Comparison of ENCODE assay signal across 21 cellular contexts in genomic region chr21:45580576-45581321, GRCh38. TPM values are rescaled to one million over a fixed set of nuclear protein-coding genes. Genes with fewer than 3 reads are reported as not detected.
DNase-seq lines count a peak whose midpoint lies in the region; ATAC-seq, FAIRE-seq and TF ChIP-seq lines count a peak whose summit lies in the region.
"Had no signal": no experiment of that assay in that cellular context is flagged by ENCODE, and none has a peak within 500 bp of the region (broad histone marks: within the 10 kb centered on the region; RNA-seq: fewer than 3 reads in every experiment).

No MANE protein-coding gene starts in this region.

- H3K9me2 ChIP-seq in SK-N-SH (no peaks in the 10 kb centered on the region), GM23338 (ENCODE audit: insufficient read depth) (no peaks in the 10 kb centered on the region)

- H3K27me3 ChIP-seq in SK-N-SH (ENCODE audit: insufficient read depth), result no peaks in the 10 kb centered on the region
- H3K27me3 ChIP-seq in GM23338 (ENCODE audit: insufficient read depth), result no peaks in the 10 kb centered on the region
- H3K27me3 ChIP-seq in K562 (ENCODE audit: control insufficient read depth in 2 of 2, insufficient read depth in 2 of 2, low read length in 2 of 2), result peaks cover 37 to 58% of the 10 kb centered on the region in 2 experiments; a peak in 4 of 5 replicates
- no peaks in the 10 kb centered on the region for H3K27me3 ChIP-seq in CD4-positive, alpha-beta T cell (ENCODE audit: control insufficient read depth, insufficient read depth, low read length)
- H3K27me3 ChIP-seq: neural progenitor cell had no signal

- CTCF ChIA-PET in SK-N-SH (lab: Yijun Ruan, JAX) (interaction anchor here (1.2 kb wide), 1 partner anchor 25 kb away, joined by 4 read pairs; no protein-coding TSS in a partner anchor), K562 (lab: Yijun Ruan, JAX; ENCODE audit: low intra/inter-chr PET ratio) (interaction anchor here (0.6 kb wide), 1 partner anchor 29 kb away, joined by 3 read pairs; no protein-coding TSS in a partner anchor)
- CTCF ChIA-PET in CD4-positive, alpha-beta T cell (lab: Charles Lee), result no interaction called here

- peak; percentile 27 for DNase-seq in SK-N-SH
- no peak for DNase-seq in GM23338 (ENCODE audit: low spot score)
- peak in 1 of 4 experiments; percentile 10 for DNase-seq in K562 (ENCODE audit: extremely low read depth in 1 of 4, low spot score in 3 of 4)
- DNase-seq in posterior vena cava (ENCODE audit: low spot score), result peak; percentile 71
- DNase-seq in CD4-positive, alpha-beta T cell, result no peak
- DNase-seq in Kasumi-1 (lab: John Stamatoyannopoulos, UW), result no peak
- DNase-seq: anterior cingulate cortex; cerebellar nuclear complex; DND-41; midbrain; NCI-H1930; NCI-H82; retina; stimulated activated naive CD4-positive, alpha-beta T cell treated with Interleukin-2 at 50 U/mL for 16 hours had no signal

- TF ChIP-seq POLR2A in K562 (conservative IDR thresholded peaks at IDR 0.05), result no peak

- POLR2A ChIA-PET in SK-N-SH (lab: Yijun Ruan, JAX) (no interaction called here), K562 (lab: Yijun Ruan, JAX) (interaction anchor here (0.7 kb wide), 1 partner anchor 190 kb away, joined by 3 read pairs; no protein-coding TSS in a partner anchor)
- POLR2A ChIA-PET in CD4-positive, alpha-beta T cell (lab: Charles Lee), result no interaction called here

- 0 out of 3 replicates have a peak, but pooled peaks cover under 1% of the 10 kb centered on the region for H3K36me3 Mint-ChIP-seq in GM23338 (ENCODE audit: low read depth)
- no peaks in the 10 kb centered on the region for H3K36me3 Mint-ChIP-seq in CD4-positive, alpha-beta T cell (ENCODE audit: low read depth)
- H3K36me3 Mint-ChIP-seq: neural progenitor cell had no signal

- no peak for TF ChIP-seq CTCF in SK-N-SH (IDR thresholded peaks at IDR 0.05)
- TF ChIP-seq CTCF in GM23338 (conservative IDR thresholded peaks at IDR 0.05; ENCODE audit: low read depth in 2 of 2), result no peak
- no peak for TF ChIP-seq CTCF in K562 (IDR thresholded peaks at IDR 0.05 in 2 of 3, conservative IDR thresholded peaks at IDR 0.05 in 1 of 3; ENCODE audit: insufficient read depth in 2 of 3, low read depth in 1 of 3, low read length in 3 of 3)
- TF ChIP-seq CTCF in CD4-positive, alpha-beta T cell (IDR thresholded peaks at IDR 0.05), result no peak

- WGBS in SK-N-SH (ENCODE audit: low lambda C conversion rate), result 50% methylated on average over 10 of the region's 33 CpGs
- 22% methylated on average over 33 of the region's 33 CpGs for WGBS in K562 (ENCODE audit: insufficient coverage, low coverage, missing lambda C conversion rate)

- no peak for TF ChIP-seq RAD21 in SK-N-SH (IDR thresholded peaks at IDR 0.05; ENCODE audit: low read length)
- TF ChIP-seq RAD21 in K562 (CRISPR knock-in tag; conservative IDR thresholded peaks at IDR 0.05 in 1 of 2, IDR thresholded peaks at IDR 0.05 in 1 of 2), result no peak

- no peak overlapping the region for H2AFZ ChIP-seq in SK-N-SH (ENCODE audit: low read depth)
- 0 out of 2 replicates have a peak overlapping the region, but pooled peaks have one; percentile 18 for H2AFZ ChIP-seq in GM23338
- no peak overlapping the region for H2AFZ ChIP-seq in K562 (ENCODE audit: low read depth, low read length)
- H2AFZ ChIP-seq: neural progenitor cell had no signal

- FAIRE-seq in K562 (lab: Jason Lieb, UNC), result no peak
- FAIRE-seq: endometrium, HTR-8/SVneo, RCC 7860 had no signal

- H3K4me3 ChIP-seq in SK-N-SH (ENCODE audit: low read depth in 2 of 2, low read length in 1 of 2), result no peak overlapping the region
- no peak overlapping the region for H3K4me3 ChIP-seq in GM23338
- no peak overlapping the region for H3K4me3 ChIP-seq in K562
- H3K4me3 ChIP-seq: neural progenitor cell had no signal

- H4K20me1 ChIP-seq in SK-N-SH (ENCODE audit: insufficient read depth) (no peaks in the 10 kb centered on the region), GM23338 (replicated peaks; ENCODE audit: insufficient read depth) (no peaks in the 10 kb centered on the region), K562 (replicated peaks; ENCODE audit: control insufficient read depth, insufficient read depth, low read length) (0 out of 2 replicates have a peak, but pooled peaks cover 6% of the 10 kb centered on the region)

- H3K9ac ChIP-seq in SK-N-SH (no peak overlapping the region), K562 (ENCODE audit: insufficient read depth in 1 of 2, low read depth in 2 of 2, low read length in 2 of 2) (peak overlapping the region in 1 of 2 experiments; percentile 33; a peak in 1 of 4 replicates)
- H3K9ac ChIP-seq: neural progenitor cell had no signal

- H3K79me2 ChIP-seq in SK-N-SH (ENCODE audit: insufficient read depth) (no peaks in the 10 kb centered on the region), GM23338 (replicated peaks; ENCODE audit: insufficient read depth) (no peaks in the 10 kb centered on the region), K562 (ENCODE audit: control insufficient read depth, insufficient read depth, low read length) (no peaks in the 10 kb centered on the region)

- peaks cover 35% of the 10 kb centered on the region for H3K9me3 Mint-ChIP-seq in GM23338
- peaks cover 2% of the 10 kb centered on the region for H3K9me3 Mint-ChIP-seq in CD4-positive, alpha-beta T cell

- H3K27me3 Mint-ChIP-seq in GM23338 (ENCODE audit: insufficient read depth, low read depth, poor library complexity), result peaks cover 4% of the 10 kb centered on the region
- no peaks in the 10 kb centered on the region for H3K27me3 Mint-ChIP-seq in CD4-positive, alpha-beta T cell

- no peak for ATAC-seq in SK-N-SH treated with all-trans-retinoic acid at 6 μM for 48 hours
- peak; percentile 56 for ATAC-seq in GM23338
- ATAC-seq in K562, result no peak
- no peak for ATAC-seq in CD4-positive, alpha-beta T cell (ENCODE audit: poor library complexity)
- no peak for ATAC-seq in GM21529 (IDR thresholded peaks at IDR 0.05; ENCODE audit: unreplicated experiment)

- TF ChIP-seq EP300 in SK-N-SH (IDR thresholded peaks at IDR 0.05; ENCODE audit: borderline replicate concordance in 1 of 2, low read depth in 1 of 2, low read length in 1 of 2), result no peak
- no peak for TF ChIP-seq EP300 in K562 (IDR thresholded peaks at IDR 0.05; ENCODE audit: low read length)

- H3K36me3 ChIP-seq in SK-N-SH (replicated peaks in 1 of 2; ENCODE audit: control insufficient read depth in 1 of 2, insufficient read depth in 2 of 2, low read length in 1 of 2) (no peaks in the 10 kb centered on the region), GM23338 (ENCODE audit: insufficient read depth) (no peaks in the 10 kb centered on the region), K562 (ENCODE audit: control insufficient read depth, insufficient read depth, low read length) (no peaks in the 10 kb centered on the region)
- H3K36me3 ChIP-seq: neural progenitor cell had no signal

- no peak overlapping the region for H3K4me2 ChIP-seq in SK-N-SH
- H3K4me2 ChIP-seq in GM23338, result no peak overlapping the region
- no peak overlapping the region for H3K4me2 ChIP-seq in K562 (ENCODE audit: insufficient read depth, low read length)
- H3K4me2 ChIP-seq: neural progenitor cell had no signal

- H3K9me3 ChIP-seq in SK-N-SH (no peaks in the 10 kb centered on the region), K562 (replicated peaks; ENCODE audit: control insufficient read depth, insufficient read depth, low read depth, low read length) (0 out of 2 replicates have a peak, but pooled peaks cover 3% of the 10 kb centered on the region)
- no peaks in the 10 kb centered on the region for H3K9me3 ChIP-seq in CD4-positive, alpha-beta T cell (ENCODE audit: control insufficient read depth, low read length)

- no peaks in the 10 kb centered on the region for H3K9me1 ChIP-seq in K562 (ENCODE audit: control insufficient read depth, insufficient read depth, low read length)

- in situ Hi-C loops in K562 (cut with MboI), result no loop called here

- no peak overlapping the region for H3K4me3 Mint-ChIP-seq in GM23338
- H3K4me3 Mint-ChIP-seq in CD4-positive, alpha-beta T cell, result no peak overlapping the region
- H3K4me3 Mint-ChIP-seq: neural progenitor cell had no signal

- BruUV-seq in K562 (replicated peaks; lab: Mats Ljungman, UMichigan), result no TSS peak

- H3K4me1 Mint-ChIP-seq in GM23338, result 0 out of 3 replicates have a peak, but pooled peaks cover 6% of the 10 kb centered on the region
- no peaks in the 10 kb centered on the region for H3K4me1 Mint-ChIP-seq in CD4-positive, alpha-beta T cell (ENCODE audit: low read depth)

- intact Hi-C loops in K562 (cut with micrococcal nuclease) (no loop called here), posterior vena cava (cut with DNase I) (no loop called here)
- intact Hi-C loops in CD4-positive, alpha-beta T cell (cut with DNase I, micrococcal nuclease), result no loop called here

- H3K4me1 ChIP-seq in SK-N-SH (ENCODE audit: control insufficient read depth in 1 of 2, insufficient read depth in 2 of 2, low read depth in 1 of 2, low read length in 1 of 2) (peaks cover 0 to 29% of the 10 kb centered on the region in 2 experiments; a peak in 1 of 4 replicates), GM23338 (ENCODE audit: insufficient read depth) (no peaks in the 10 kb centered on the region), K562 (replicated peaks in 1 of 2; ENCODE audit: control insufficient read depth in 2 of 2, insufficient read depth in 2 of 2, low read length in 2 of 2) (peaks cover 2 to 22% of the 10 kb centered on the region in 2 experiments; a peak in 1 of 5 replicates)

- H3K27ac Mint-ChIP-seq in GM23338, result no peak overlapping the region
- H3K27ac Mint-ChIP-seq in CD4-positive, alpha-beta T cell, result no peak overlapping the region
- H3K27ac Mint-ChIP-seq: neural progenitor cell had no signal

- H3F3A ChIP-seq in SK-N-SH (replicated peaks; ENCODE audit: insufficient read depth) (no peaks in the 10 kb centered on the region), GM23338 (replicated peaks; ENCODE audit: low read depth) (no peaks in the 10 kb centered on the region)

- H3K27ac ChIP-seq in SK-N-SH (ENCODE audit: low read depth in 2 of 2, low read length in 1 of 2) (no peak overlapping the region), GM23338 (ENCODE audit: low read depth) (no peak overlapping the region), K562 (ENCODE audit: extremely low read depth, low read depth, low read length) (no peak overlapping the region)
- no peak overlapping the region for H3K27ac ChIP-seq in CD4-positive, alpha-beta T cell (ENCODE audit: low read depth, low read length)
- H3K27ac ChIP-seq: C4-2B, neural progenitor cell had no signal

RNA-seq across cellular contexts. Expression of gene SLC19A1, which starts 38.5 kb away (rescaled TPM):
- polyA plus RNA-seq in SK-N-SH (2012; rRNA removed), result 13.0 and 15.0 TPM in 2 replicates
- 4.5 and 8.6 TPM in 2 replicates for polyA plus RNA-seq in SK-N-SH (2012; cell fraction: cytosol; rRNA removed)
- 21.6 and 27.3 TPM in 2 replicates for polyA plus RNA-seq in SK-N-SH (2012; cell fraction: nucleus; rRNA removed)
- 25.9 and 33.0 TPM in 2 replicates for total RNA-seq in GM23338 (2014; rRNA removed; shearing (Covaris generic))
- 31.2 and 37.4 TPM in 2 replicates for polyA plus RNA-seq in GM23338 (2016; fragmentation: Nextera tagmentation; extraction: Ambion mirVana)
- total RNA-seq in K562 (2011; cell fraction: chromatin; rRNA removed; ENCODE audit: low replicate concordance), result 43.8 and 108 TPM in 2 replicates
- 90.5 and 93.4 TPM in 2 replicates for total RNA-seq in K562 (2011; cell fraction: nucleolus; rRNA removed)
- 52.4 and 63.7 TPM in 2 replicates for total RNA-seq in K562 (2011; cell fraction: nucleoplasm; rRNA removed)
- total RNA-seq in K562 (2014; rRNA removed), result 34.7 and 41.3 TPM in 2 replicates
- 8.0 and 8.7 TPM in 2 replicates for total RNA-seq in K562 (2014; rRNA removed; fragmentation: Illumina TruSeq; extraction: Trizol)
- total RNA-seq in K562 (2015; rRNA removed; fragmentation: Illumina TruSeq; extraction: Trizol), result 18.8 and 21.4 TPM in 2 replicates
- 88.7 and 91.3 TPM in 2 replicates for total RNA-seq in K562 (2021)
- polyA plus RNA-seq in K562 (2011; rRNA removed), result 11.5 and 24.6 TPM in 2 replicates
- 20.4 and 78.6 TPM in 2 replicates for polyA plus RNA-seq in K562 (2011; cell fraction: cytosol; rRNA removed)
- 49.9 and 126 TPM in 2 replicates for polyA plus RNA-seq in K562 (2011; cell fraction: nucleus; rRNA removed)
- polyA plus RNA-seq in K562 (2012), result 20.5 and 34.6 TPM in 2 replicates
- 12.0 and 24.5 TPM in 2 replicates for polyA plus RNA-seq in K562 (2014; fragmentation: Illumina TruSeq; extraction: Trizol)
- polyA plus RNA-seq in K562 (2014; fragmentation: Nextera tagmentation; extraction: Ambion mirVana), result 1 to 10 TPM in 1 of 2 experiments, under 1 TPM in 1; 0.65 to 2.3 TPM
- 36.6 and 50.8 TPM in 2 replicates for polyA plus RNA-seq in K562 (2014; rRNA removed)
- 11.9 and 16.0 TPM in 2 replicates for polyA minus RNA-seq in K562 (2011; rRNA and poly(A)+ RNA removed)
- 41.4 and 45.6 TPM in 2 replicates for polyA minus RNA-seq in K562 (2011; cell fraction: cytosol; rRNA and poly(A)+ RNA removed)
- 23.3 TPM in 2 replicates for polyA minus RNA-seq in K562 (2011; cell fraction: nucleus; rRNA and poly(A)+ RNA removed)
- 1 to 10 TPM; 4.5 to 6.5 TPM for total RNA-seq in posterior vena cava
- 10 to 100 TPM; 11.5 to 12.0 TPM for total RNA-seq in CD4-positive, alpha-beta T cell

Comparison
In these comparisons a context has a peak if more than half of its experiments do, and no peak if none do; other contexts are left out.
1. DNase-seq: peak in SK-N-SH (single experiment) and posterior vena cava (single experiment); none in GM23338 (single experiment), CD4-positive, alpha-beta T cell (0 of 10) and Kasumi-1 (0 of 2).